ENCODE assay signal across 22 cellular contexts in the genomic region with DNA sequence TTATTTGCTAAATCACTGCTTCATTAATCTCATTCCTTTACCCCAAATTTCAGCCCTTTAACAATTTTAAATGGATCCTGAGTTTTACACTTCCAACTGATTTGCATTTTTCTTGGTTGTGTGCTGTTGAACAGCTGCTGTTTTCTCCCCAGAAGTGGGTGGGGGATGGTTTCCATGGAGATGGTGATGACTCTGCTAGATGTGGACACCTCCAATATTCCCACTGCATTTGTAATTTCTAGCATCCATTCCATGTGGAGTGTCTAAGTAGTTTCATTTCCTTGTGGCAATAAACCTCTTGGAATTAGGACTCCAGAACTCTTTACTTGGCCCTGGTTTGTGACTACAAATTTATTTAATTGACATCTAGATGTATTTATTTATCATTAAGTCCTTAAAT.
DNase-seq lines count a peak whose midpoint lies in the region; ATAC-seq, FAIRE-seq and TF ChIP-seq lines count a peak whose summit lies in the region.
"Had no signal": no experiment of that assay in that cellular context is flagged by ENCODE, and none has a peak within 500 bp of the region (broad histone marks: within the 10 kb centered on the region; RNA-seq: fewer than 3 reads in every experiment).

No MANE protein-coding gene starts in this region.

- no peak overlapping the region for H3K4me3 ChIP-seq in astrocyte (ENCODE audit: insufficient read depth, low read depth, low read length)
- H3K4me3 ChIP-seq: ascending aorta, skin epidermis, thyroid gland had no signal

- no peak overlapping the region for H3K9ac ChIP-seq in astrocyte (ENCODE audit: low read length)

- no peak overlapping the region for H3K4me2 ChIP-seq in astrocyte (ENCODE audit: low read length)

- H3K27ac ChIP-seq in astrocyte (ENCODE audit: low read depth, low read length) = no peak overlapping the region
- H3K27ac ChIP-seq in substantia nigra (ENCODE audit: low read depth, low read length, poor library complexity, severe bottlenecking) = no peak overlapping the region
- H3K27ac ChIP-seq: ascending aorta, skin epidermis, thyroid gland had no signal

- H4K20me1 ChIP-seq in astrocyte (ENCODE audit: insufficient read depth, low read length) = no peaks in the 10 kb centered on the region

- peaks cover 31% of the 10 kb centered on the region for H3K4me1 Mint-ChIP-seq in astrocyte (ENCODE audit: low read depth, unreplicated experiment)
- H3K4me1 Mint-ChIP-seq: activated naive CD4-positive, alpha-beta T cell treated with anti-CD3 and anti-CD28 coated beads, Interleukin-2, amount 50 U/mL, for 24 hours; nephron progenitor cell had no signal

- peak; percentile 35 for DNase-seq in COR-L47 (lab: John Stamatoyannopoulos, UW)
- peak; percentile 27 for DNase-seq in M059J (ENCODE audit: low read depth)
- no peak for DNase-seq in astrocyte (ENCODE audit: low read depth)
- DNase-seq in renal cortical epithelial cell (ENCODE audit: low read depth) = peak; percentile 18
- no peak for DNase-seq in substantia nigra (lab: John Stamatoyannopoulos, UW)
- DNase-seq in left lobe of liver (ENCODE audit: low spot score) = no peak
- no peak for DNase-seq in activated CD8-positive, alpha-beta memory T cell treated with anti-CD3 and anti-CD28 coated beads, Interleukin-2, amount 50 U/mL, for 4 hours
- DNase-seq: activated T-cell treated with anti-CD3 and anti-CD28 coated beads, Interleukin-2, amount 50 U/mL, for 72 hours; BE2C; Caco-2; erythroblast; Kasumi-1; kidney; NCI-H1092; nephron progenitor cell; stimulated activated CD4-positive, alpha-beta T cell treated with anti-CD3 and anti-CD28 coated beads, Interleukin-2, amount 100 ng/mL, for 24 hours; stimulated activated naive CD4-positive, alpha-beta T cell; thyroid gland had no signal

- peak overlapping the region; percentile 91 for H3K27ac Mint-ChIP-seq in astrocyte (ENCODE audit: unreplicated experiment)
- H3K27ac Mint-ChIP-seq: activated naive CD4-positive, alpha-beta T cell treated with anti-CD3 and anti-CD28 coated beads, Interleukin-2, amount 50 U/mL, for 24 hours; activated T-cell treated with anti-CD3 and anti-CD28 coated beads, Interleukin-2, amount 50 U/mL, for 72 hours; nephron progenitor cell had no signal

- ATAC-seq in left lobe of liver = no peak
- ATAC-seq: activated T-cell treated with anti-CD3 and anti-CD28 coated beads, Interleukin-2, amount 50 U/mL, for 72 hours had no signal

- no peaks in the 10 kb centered on the region for H3K27me3 Mint-ChIP-seq in astrocyte (ENCODE audit: low read depth, unreplicated experiment)
- H3K27me3 Mint-ChIP-seq: activated naive CD4-positive, alpha-beta T cell treated with anti-CD3 and anti-CD28 coated beads, Interleukin-2, amount 50 U/mL, for 24 hours had no signal

- TF ChIP-seq CTCF in astrocyte (IDR thresholded peaks at IDR 0.05; ENCODE audit: insufficient read depth, low read depth, low read length) = no peak

- no peaks in the 10 kb centered on the region for H3K4me1 ChIP-seq in astrocyte (ENCODE audit: insufficient read depth, low read length)
- H3K4me1 ChIP-seq: ascending aorta, BE2C, thyroid gland had no signal

- no peak overlapping the region for H2AFZ ChIP-seq in astrocyte (ENCODE audit: low read depth, low read length)

- no peaks in the 10 kb centered on the region for H3K9me3 ChIP-seq in astrocyte (ENCODE audit: insufficient read depth, low read depth, low read length)
- H3K9me3 ChIP-seq: ascending aorta, BE2C, Caco-2, thyroid gland had no signal

- no peaks in the 10 kb centered on the region for H3K79me2 ChIP-seq in astrocyte (ENCODE audit: insufficient read depth, low read length)

- no peaks in the 10 kb centered on the region for H3K27me3 ChIP-seq in astrocyte (ENCODE audit: insufficient read depth, low read length)
- H3K27me3 ChIP-seq: ascending aorta, BE2C, thyroid gland had no signal

- no peaks in the 10 kb centered on the region for H3K36me3 Mint-ChIP-seq in astrocyte (ENCODE audit: low read depth, unreplicated experiment)
- H3K36me3 Mint-ChIP-seq: activated naive CD4-positive, alpha-beta T cell treated with anti-CD3 and anti-CD28 coated beads, Interleukin-2, amount 50 U/mL, for 24 hours had no signal

- H3K9me3 Mint-ChIP-seq in astrocyte (ENCODE audit: unreplicated experiment) = no peaks in the 10 kb centered on the region
- H3K9me3 Mint-ChIP-seq: activated naive CD4-positive, alpha-beta T cell treated with anti-CD3 and anti-CD28 coated beads, Interleukin-2, amount 50 U/mL, for 24 hours; activated T-cell treated with anti-CD3 and anti-CD28 coated beads, Interleukin-2, amount 50 U/mL, for 72 hours; nephron progenitor cell had no signal

- H3K36me3 ChIP-seq in astrocyte (ENCODE audit: insufficient read depth, low read length) = no peaks in the 10 kb centered on the region
- H3K36me3 ChIP-seq: ascending aorta, BE2C, thyroid gland had no signal

- H3K4me3 Mint-ChIP-seq in astrocyte (ENCODE audit: unreplicated experiment) = peak overlapping the region; percentile 30
- H3K4me3 Mint-ChIP-seq: activated naive CD4-positive, alpha-beta T cell treated with anti-CD3 and anti-CD28 coated beads, Interleukin-2, amount 50 U/mL, for 24 hours; activated T-cell treated with anti-CD3 and anti-CD28 coated beads, Interleukin-2, amount 50 U/mL, for 72 hours; nephron progenitor cell had no signal

- no peak for FAIRE-seq in astrocyte (lab: Jason Lieb, UNC)
- FAIRE-seq: frontal cortex, kidney had no signal

Comparison
In these comparisons a context has a peak if more than half of its experiments do, and no peak if none do; other contexts are left out.
1. DNase-seq: peak in COR-L47 (single experiment), M059J (single experiment) and renal cortical epithelial cell (single experiment); none in astrocyte (single experiment), substantia nigra (0 of 49), left lobe of liver (single experiment) and activated CD8-positive, alpha-beta memory T cell treated with anti-CD3 and anti-CD28 coated beads, Interleukin-2, amount 50 U/mL, for 4 hours (single experiment).